Comparison of ENCODE assay signal across 15 cellular contexts in genomic region chr2:23694058-23695045, GRCh38.
"Had no signal": no experiment of that assay in that cellular context is flagged by ENCODE, and none has a peak within 500 bp of the region (broad histone marks: within the 10 kb centered on the region; RNA-seq: fewer than 3 reads in every experiment).

No MANE protein-coding gene starts in this region.

- H3K27me3 Mint-ChIP-seq: activated naive CD8-positive, alpha-beta T cell treated with anti-CD3 and anti-CD28 coated beads, Interleukin-2, amount 50 U/mL, for 24 hours; progenitor cell of endocrine pancreas; stimulated activated naive CD8-positive, alpha-beta T cell treated with anti-CD3 and anti-CD28 coated beads, Interleukin-15, Interleukin-2, amounts not matched to agents 100 ng/mL and 50 ng/mL, for 24 hours had no signal

- H3K36me3 ChIP-seq: breast epithelium, gastrocnemius medialis, right lobe of liver had no signal

- H3K27me3 ChIP-seq: ascending aorta, breast epithelium, dorsolateral prefrontal cortex, gastrocnemius medialis, right lobe of liver, testis had no signal

- H3K4me3 Mint-ChIP-seq: activated naive CD8-positive, alpha-beta T cell treated with anti-CD3 and anti-CD28 coated beads, Interleukin-2, amount 50 U/mL, for 24 hours; endodermal cell; stimulated activated naive CD8-positive, alpha-beta T cell treated with anti-CD3 and anti-CD28 coated beads, Interleukin-15, Interleukin-2, amounts not matched to agents 100 ng/mL and 50 ng/mL, for 24 hours had no signal

- H3K9me3 ChIP-seq: ascending aorta, breast epithelium, gastrocnemius medialis, right lobe of liver, testis had no signal

- ATAC-seq: activated naive CD8-positive, alpha-beta T cell treated with anti-CD3 and anti-CD28 coated beads, Interleukin-2, amount 50 U/mL, for 24 hours; gastrocnemius medialis; left lobe of liver; right lobe of liver had no signal

- H3K4me1 ChIP-seq: ascending aorta, breast epithelium, right lobe of liver, testis had no signal

- H3K27ac ChIP-seq: ascending aorta, breast epithelium, gastrocnemius medialis, right lobe of liver, testis, VCaP had no signal

- H3K4me1 Mint-ChIP-seq: activated naive CD8-positive, alpha-beta T cell treated with anti-CD3 and anti-CD28 coated beads, Interleukin-2, amount 50 U/mL, for 24 hours; endodermal cell had no signal

- H3K27ac Mint-ChIP-seq: activated naive CD8-positive, alpha-beta T cell treated with anti-CD3 and anti-CD28 coated beads, Interleukin-2, amount 50 U/mL, for 24 hours; endodermal cell; progenitor cell of endocrine pancreas; stimulated activated naive CD8-positive, alpha-beta T cell treated with anti-CD3 and anti-CD28 coated beads, Interleukin-15, Interleukin-2, amounts not matched to agents 100 ng/mL and 50 ng/mL, for 24 hours had no signal

- H3K4me3 ChIP-seq: ascending aorta, breast epithelium, dorsolateral prefrontal cortex, gastrocnemius medialis, right lobe of liver, testis had no signal

- H3K9me3 Mint-ChIP-seq: activated naive CD8-positive, alpha-beta T cell treated with anti-CD3 and anti-CD28 coated beads, Interleukin-2, amount 50 U/mL, for 24 hours; endodermal cell; stimulated activated naive CD8-positive, alpha-beta T cell treated with anti-CD3 and anti-CD28 coated beads, Interleukin-15, Interleukin-2, amounts not matched to agents 100 ng/mL and 50 ng/mL, for 24 hours had no signal

- DNase-seq: activated CD4-positive, alpha-beta T cell treated with anti-CD3 and anti-CD28 coated beads for 1 hour; activated CD4-positive, alpha-beta T cell treated with anti-CD3 and anti-CD28 coated beads, Interleukin-2, amount 50 U/mL, for 48 hours; activated naive CD8-positive, alpha-beta T cell treated with anti-CD3 and anti-CD28 coated beads, Interleukin-2, amount 50 U/mL, for 24 hours; endodermal cell; erythroblast; testis had no signal
